Comparison of ENCODE assay signal across 27 cellular contexts in genomic region chr14:98966465-98967162, GRCh38.
"Had no signal": no experiment of that assay in that cellular context is flagged by ENCODE, and none has a peak within 500 bp of the region (broad histone marks: within the 10 kb centered on the region; RNA-seq: fewer than 3 reads in every experiment).

No MANE protein-coding gene starts in this region.

- H3K36me3 Mint-ChIP-seq: brain had no signal

- H3K9me3 ChIP-seq: Peyer's patch, SJCRH30, SK-N-SH had no signal

- H3K9ac ChIP-seq: SK-N-SH had no signal

- H3K4me3 ChIP-seq: Peyer's patch, SJCRH30 had no signal

- H3K27me3 Mint-ChIP-seq: activated B cell treated with CpG ODN at 0.5 μM for 24 hours; central memory CD8-positive, alpha-beta T cell had no signal

- H3K36me3 ChIP-seq: Peyer's patch, SJCRH30 had no signal

- H3K27ac ChIP-seq: Peyer's patch, RWPE1, SJCRH30 had no signal

- FAIRE-seq: astrocyte, TTC549 had no signal

- H3K4me1 ChIP-seq: Peyer's patch, SJCRH30 had no signal

- H3K27me3 ChIP-seq: Peyer's patch, SJCRH30 had no signal

- DNase-seq: activated B cell treated with CpG ODN at 0.5 μM for 24 hours; activated CD4-positive, alpha-beta T cell treated with anti-CD3 and anti-CD28 coated beads for 1 hour; activated CD4-positive, alpha-beta T cell treated with anti-CD3 and anti-CD28 coated beads, Interleukin-2, amount 50 U/mL, for 1 hour; activated CD8-positive, alpha-beta memory T cell treated with anti-CD3 and anti-CD28 coated beads, Interleukin-2, amount 50 U/mL, for 48 hours; activated CD8-positive, alpha-beta T cell treated with anti-CD3 and anti-CD28 coated beads, Interleukin-2, amount 10 ng/mL, durations not matched to agents 7 days and 5 days; activated naive CD4-positive, alpha-beta T cell treated with anti-CD3 and anti-CD28 coated beads, Interleukin-2, amount 50 U/mL, for 16 hours; activated T-cell treated with anti-CD3 and anti-CD28 coated beads, Interleukin-2, amount 50 U/mL, for 1 hour; amygdala; Kasumi-1; KBM-7; NCI-H1048; NCI-H146; NCI-H187 treated with DMSO at 0.1 percent for 48 hours; NCI-H2081 treated with DMSO at 0.1 percent for 48 hours; NCI-H446; NCI-H524; Peyer's patch; Right ventricle myocardium superior; SJCRH30; SK-N-SH; T-helper 9 cell had no signal

- H3K4me3 Mint-ChIP-seq: activated B cell treated with CpG ODN at 0.5 μM for 24 hours; activated CD8-positive, alpha-beta T cell treated with anti-CD3 and anti-CD28 coated beads, Interleukin-2, amount 10 ng/mL, durations not matched to agents 7 days and 5 days; brain; central memory CD8-positive, alpha-beta T cell; T-helper 1 cell treated with Interleukin-12 subunit alpha and Interleukin-12 subunit beta and Interleukin-4 antibody, amounts not matched to agents 30 μg/mL and 1 μg/mL, for 36 hours had no signal

- H3K4me2 ChIP-seq: SK-N-SH had no signal

- H3K9me3 Mint-ChIP-seq: central memory CD8-positive, alpha-beta T cell; T-helper 1 cell treated with Interleukin-12 subunit alpha and Interleukin-12 subunit beta and Interleukin-4 antibody, amounts not matched to agents 30 μg/mL and 1 μg/mL, for 36 hours had no signal

- H3K4me1 Mint-ChIP-seq: activated B cell treated with CpG ODN at 0.5 μM for 24 hours, brain had no signal

- ATAC-seq: activated CD8-positive, alpha-beta T cell treated with anti-CD3 and anti-CD28 coated beads, Interleukin-2, amount 10 ng/mL, durations not matched to agents 7 days and 5 days had no signal

- H3K27ac Mint-ChIP-seq: activated B cell treated with CpG ODN at 0.5 μM for 24 hours; activated CD8-positive, alpha-beta T cell treated with anti-CD3 and anti-CD28 coated beads, Interleukin-2, amount 10 ng/mL, durations not matched to agents 7 days and 5 days; brain; T-helper 1 cell treated with Interleukin-12 subunit alpha and Interleukin-12 subunit beta and Interleukin-4 antibody, amounts not matched to agents 30 μg/mL and 1 μg/mL, for 36 hours had no signal
